ENCODE assay signal across 8 cellular contexts in the genomic region with DNA sequence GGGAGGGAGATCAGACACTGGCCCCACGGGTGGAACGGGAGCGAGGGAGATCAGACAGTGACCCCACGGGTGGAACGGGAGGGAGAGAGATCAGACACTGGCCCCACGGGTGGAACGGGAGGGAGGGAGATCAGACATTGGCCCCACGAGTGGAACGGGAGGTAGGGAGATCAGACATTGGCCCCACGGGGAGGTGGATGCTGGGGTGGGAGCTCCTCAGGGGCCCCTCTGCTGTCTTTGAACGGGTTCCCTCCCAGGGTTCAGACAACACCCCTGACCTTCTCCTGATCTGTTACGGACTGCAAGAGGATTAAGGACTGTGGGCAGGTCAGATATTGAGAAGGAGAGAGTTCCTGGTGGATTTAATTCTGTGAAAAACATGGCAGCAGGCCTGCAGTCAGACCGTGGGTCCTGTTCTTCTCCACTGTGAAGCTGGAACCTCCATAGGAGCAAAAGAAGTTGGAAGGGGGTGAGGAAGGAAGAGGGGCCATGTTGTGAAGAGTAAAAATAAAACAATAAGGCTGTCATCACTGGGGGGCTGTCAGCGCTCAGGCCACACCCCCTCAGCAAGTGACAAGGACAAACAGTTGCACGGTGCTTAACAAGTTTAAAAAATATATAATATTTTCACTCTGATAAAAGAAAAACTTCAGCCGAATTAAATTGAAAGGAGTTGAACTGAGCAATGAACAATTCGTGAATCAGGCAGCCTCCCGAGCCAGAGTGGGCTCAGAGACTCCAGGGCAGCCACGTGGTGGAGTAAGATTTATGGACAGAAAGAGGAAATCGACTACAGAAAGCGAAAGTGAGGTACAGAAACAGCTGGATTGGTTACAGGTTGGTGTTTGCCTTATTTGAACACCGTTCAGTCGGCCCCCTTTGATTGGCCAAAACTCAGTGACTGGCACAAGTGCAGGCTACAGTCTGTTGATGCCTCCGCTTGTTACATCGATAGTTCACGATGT.
DNase-seq lines count a peak whose midpoint lies in the region; ATAC-seq lines count a peak whose summit lies in the region.

No MANE protein-coding gene starts in this region.

- peak overlapping the region; percentile 79 to 93 (median 88) for H3K27ac Mint-ChIP-seq in immature natural killer cell

- H3K27ac ChIP-seq in KOPT-K1 (ENCODE audit: low read depth, low read length, poor library complexity, severe bottlenecking), result peak overlapping the region; percentile 87

- H3K9me3 Mint-ChIP-seq in immature natural killer cell, result no peaks in the 10 kb centered on the region

- H3K4me1 Mint-ChIP-seq in immature natural killer cell, result peaks cover 26 to 29% of the 10 kb centered on the region in 2 donors

- peaks cover 0 to 5% (median 1%) of the 10 kb centered on the region in 3 donors for H3K27me3 Mint-ChIP-seq in immature natural killer cell (ENCODE audit: low read depth in 3 of 3)

- H3K4me3 Mint-ChIP-seq in immature natural killer cell, result peak overlapping the region; percentile 87 to 95 (median 91)

- H3K36me3 ChIP-seq in KOPT-K1 (ENCODE audit: insufficient read depth, low read length), result no peaks in the 10 kb centered on the region

- H3K9me3 ChIP-seq in KOPT-K1 (ENCODE audit: insufficient read depth, low read length, poor library complexity, severe bottlenecking), result no peaks in the 10 kb centered on the region

- H3K36me3 Mint-ChIP-seq in immature natural killer cell, result no peaks in the 10 kb centered on the region

- DNase-seq in activated CD8-positive, alpha-beta memory T cell treated with anti-CD3 and anti-CD28 coated beads for 24 hours, result peak; percentile 81
- DNase-seq in immature natural killer cell, result peak; percentile 45 to 54 (median 53)
- peak; percentile 23 to 54 for DNase-seq in stimulated activated CD8-positive, alpha-beta memory T cell treated with anti-CD3 and anti-CD28 coated beads, Interleukin-15, amount 100 ng/mL, for 4 hours (ENCODE audit: low read depth in 2 of 2)
- no peak for DNase-seq in DMS79 (lab: John Stamatoyannopoulos, UW)
- DNase-seq in NCI-H2227 (lab: John Stamatoyannopoulos, UW; ENCODE audit: unreplicated experiment), result no peak
- DNase-seq in NCI-H2196 (lab: John Stamatoyannopoulos, UW; ENCODE audit: unreplicated experiment), result no peak

- no peak for ATAC-seq in GM21737 (IDR thresholded peaks at IDR 0.05; ENCODE audit: unreplicated experiment)

Comparison
In these comparisons a context has a peak if more than half of its experiments do, and no peak if none do; other contexts are left out.
1. DNase-seq: peak in activated CD8-positive, alpha-beta memory T cell treated with anti-CD3 and anti-CD28 coated beads for 24 hours (single experiment), immature natural killer cell (3 of 3) and stimulated activated CD8-positive, alpha-beta memory T cell treated with anti-CD3 and anti-CD28 coated beads, Interleukin-15, amount 100 ng/mL, for 4 hours (2 of 2); none in DMS79 (single experiment), NCI-H2227 (single experiment) and NCI-H2196 (single experiment).